In the genomic region with DNA sequence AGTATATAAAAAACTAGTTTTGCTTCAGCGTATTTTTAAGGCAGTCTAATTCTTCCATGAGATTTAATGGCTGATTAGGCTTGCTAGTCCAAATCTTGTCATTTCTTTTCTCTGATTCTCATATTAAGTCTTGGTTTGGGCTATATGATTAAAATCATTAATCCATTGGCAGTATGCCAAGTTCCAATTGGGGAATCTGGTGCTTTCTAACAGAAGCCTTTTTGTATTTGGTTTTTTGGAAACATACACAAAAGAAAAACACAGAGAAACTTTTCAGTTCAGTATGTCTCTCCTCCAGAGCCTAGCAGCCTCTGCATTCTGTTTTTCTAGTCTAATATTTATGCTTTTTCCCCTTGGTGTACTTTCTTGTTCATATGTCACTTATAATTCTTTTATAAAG, we compare ENCODE assay signal across 12 cellular contexts. TPM values are rescaled to one million over a fixed set of nuclear protein-coding genes. Genes with fewer than 3 reads are reported as not detected.
DNase-seq lines count a peak whose midpoint lies in the region; ATAC-seq and TF ChIP-seq lines count a peak whose summit lies in the region.
"Had no signal": no experiment of that assay in that cellular context is flagged by ENCODE, and none has a peak within 500 bp of the region (broad histone marks: within the 10 kb centered on the region; RNA-seq: fewer than 3 reads in every experiment).

No MANE protein-coding gene starts in this region.

- H3K4me1 Mint-ChIP-seq in naive B cell (peaks cover 55 to 73% (median 62%) of the 10 kb centered on the region in 3 donors), endothelial cell (ENCODE audit: unreplicated experiment) (peaks cover 18% of the 10 kb centered on the region)

- peaks cover 0 to 61% (median 0%) of the 10 kb centered on the region in 11 experiments; a peak in 7 of 22 replicates for H3K36me3 ChIP-seq in BLaER1 treated with 17β-estradiol and CSF1 and Interleukin-3, amounts not matched to agents 10 nM and 100 nM
- H3K36me3 ChIP-seq in DOHH2 (ENCODE audit: control insufficient read depth, low read length): peaks cover 72% of the 10 kb centered on the region

- H3F3A ChIP-seq in DOHH2 (ENCODE audit: control insufficient read depth, insufficient read depth): peaks cover 53% of the 10 kb centered on the region

- ATAC-seq in naive B cell (ENCODE audit: low read depth in 2 of 2) (no peak), HG02970 (IDR thresholded peaks at IDR 0.05; ENCODE audit: low FRiP score, unreplicated experiment) (no peak), HG02642 (IDR thresholded peaks at IDR 0.05; ENCODE audit: poor library complexity, unreplicated experiment) (no peak)

- H3K9me3 Mint-ChIP-seq in naive B cell (no peaks in the 10 kb centered on the region), endothelial cell (ENCODE audit: unreplicated experiment) (no peaks in the 10 kb centered on the region)

- H3K9ac ChIP-seq in BLaER1 treated with 17β-estradiol and CSF1 and Interleukin-3, amounts not matched to agents 10 nM and 100 nM: no peak overlapping the region

- H3K9me3 ChIP-seq in BLaER1 treated with 17β-estradiol and CSF1 and Interleukin-3, amounts not matched to agents 10 nM and 100 nM (replicated peaks in 1 of 11): peaks cover 0 to 4% (median 0%) of the 10 kb centered on the region in 11 experiments; a peak in 2 of 22 replicates
- H3K9me3 ChIP-seq in DOHH2 (ENCODE audit: control insufficient read depth, insufficient read depth, low read length): no peaks in the 10 kb centered on the region
- H3K9me3 ChIP-seq: HAP-1 had no signal

- H3K27me3 Mint-ChIP-seq in naive B cell: no peaks in the 10 kb centered on the region
- peaks cover 3% of the 10 kb centered on the region for H3K27me3 Mint-ChIP-seq in endothelial cell (ENCODE audit: unreplicated experiment)

- TF ChIP-seq CTCF in DOHH2 (IDR thresholded peaks at IDR 0.05; ENCODE audit: low read depth, low read length, poor library complexity, severe bottlenecking) (no peak), endothelial cell (IDR thresholded peaks at IDR 0.05; ENCODE audit: unreplicated experiment) (no peak)

- peaks cover 7 to 11% of the 10 kb centered on the region in 2 donors for H3K36me3 Mint-ChIP-seq in naive B cell
- H3K36me3 Mint-ChIP-seq in endothelial cell (ENCODE audit: low read depth, unreplicated experiment): peaks cover 4% of the 10 kb centered on the region

- no peak overlapping the region for H3K27ac ChIP-seq in BLaER1 treated with 17β-estradiol and CSF1 and Interleukin-3, amounts not matched to agents 10 nM and 100 nM
- H3K27ac ChIP-seq in DOHH2 (ENCODE audit: low read depth, low read length) (peak overlapping the region; percentile 97), angular gyrus (ENCODE audit: low read depth, low read length) (peak overlapping the region; percentile 68)

- H3K9me2 ChIP-seq in DOHH2 (replicated peaks; ENCODE audit: control insufficient read depth, low read length): no peaks in the 10 kb centered on the region

- DNase-seq in naive B cell (no peak), T-helper 1 cell (no peak), endothelial cell (ENCODE audit: low spot score) (no peak)
- DNase-seq: activated CD4-positive, CD25-positive, alpha-beta regulatory T cell; IMR-90; NCI-H2029 treated with DMSO at 0.1 percent for 48 hours had no signal

- no peaks in the 10 kb centered on the region for H3K27me3 ChIP-seq in BLaER1 treated with 17β-estradiol and CSF1 and Interleukin-3, amounts not matched to agents 10 nM and 100 nM
- H3K27me3 ChIP-seq in DOHH2 (ENCODE audit: control insufficient read depth, low read length): no peaks in the 10 kb centered on the region

- H3K4me2 ChIP-seq in BLaER1 treated with 17β-estradiol and CSF1 and Interleukin-3, amounts not matched to agents 10 nM and 100 nM: peak overlapping the region in 7 of 11 experiments; percentile 32 to 56 (median 41); a peak in 10 of 22 replicates
- H3K4me2 ChIP-seq in DOHH2 (ENCODE audit: low read length): peak overlapping the region; percentile 65

- H4K20me1 ChIP-seq in BLaER1 treated with 17β-estradiol and CSF1 and Interleukin-3, amounts not matched to agents 10 nM and 100 nM: peaks cover 0 to 94% (median 0%) of the 10 kb centered on the region in 11 experiments; a peak in 6 of 22 replicates
- H4K20me1 ChIP-seq in DOHH2 (ENCODE audit: control insufficient read depth, insufficient read depth, low read depth, low read length): no peaks in the 10 kb centered on the region; the same call in 1 of the 2 replicates

- no peak overlapping the region for H3K4me3 ChIP-seq in BLaER1 treated with 17β-estradiol and CSF1 and Interleukin-3, amounts not matched to agents 10 nM and 100 nM
- peak overlapping the region; percentile 39 for H3K4me3 ChIP-seq in DOHH2 (ENCODE audit: low read length)
- H3K4me3 ChIP-seq: HAP-1 had no signal

- peak overlapping the region in 7 of 8 donors; percentile 37 to 87 (median 71) for H3K4me3 Mint-ChIP-seq in naive B cell
- no peak overlapping the region for H3K4me3 Mint-ChIP-seq in endothelial cell (ENCODE audit: unreplicated experiment)

- H3K27ac Mint-ChIP-seq in naive B cell (peak overlapping the region; percentile 72 to 94 (median 90)), endothelial cell (ENCODE audit: unreplicated experiment) (no peak overlapping the region)

- peaks cover 10 to 28% (median 19%) of the 10 kb centered on the region in 10 experiments; a peak in 19 of 20 replicates for H3K4me1 ChIP-seq in BLaER1 treated with 17β-estradiol and CSF1 and Interleukin-3, amounts not matched to agents 10 nM and 100 nM
- peaks cover 85% of the 10 kb centered on the region for H3K4me1 ChIP-seq in DOHH2 (ENCODE audit: control insufficient read depth, low read length)

- H3K79me2 ChIP-seq in DOHH2 (ENCODE audit: control insufficient read depth, low read length): peaks cover 94% of the 10 kb centered on the region

RNA-seq across cellular contexts. Expression of a gene that starts 37.9 kb away (rescaled TPM):
- polyA plus RNA-seq in naive B cell (ENCODE audit: low read depth in 6 of 6): 100 to 1,000 TPM; 239 to 378 (median 304) TPM
- 36.0 TPM for total RNA-seq in endothelial cell (ENCODE audit: unreplicated experiment)

Comparison
In these comparisons a context has a peak if more than half of its experiments do, and no peak if none do; other contexts are left out.
1. H3K27ac ChIP-seq: peak in DOHH2 (single experiment) and angular gyrus (single experiment); none in BLaER1 treated with 17β-estradiol and CSF1 and Interleukin-3, amounts not matched to agents 10 nM and 100 nM (0 of 11).